Comparison of ENCODE assay signal across 8 cellular contexts in genomic region chr6:154683756-154684523, GRCh38. TPM values are rescaled to one million over a fixed set of nuclear protein-coding genes. Genes with fewer than 3 reads are reported as not detected.
DNase-seq lines count a peak whose midpoint lies in the region; ATAC-seq and TF ChIP-seq lines count a peak whose summit lies in the region.

No MANE protein-coding gene starts in this region.

- no peak for TF ChIP-seq CTCF in Calu3 (IDR thresholded peaks at IDR 0.05; ENCODE audit: unreplicated experiment)

- intact Hi-C loops in Calu3 (cut with micrococcal nuclease; ENCODE audit: unreplicated experiment), result no loop called here

- POLR2A ChIA-PET in activated CD8-positive, alpha-beta T cell treated with anti-CD3 and anti-CD28 coated beads, Interleukin-2, amount 10 ng/mL, durations not matched to agents 7 days and 5 days (lab: Charles Lee), result interaction anchor here (0.6 to 1.7 kb wide), 3 partner anchors 10 to 50 kb away, joined by 3 to 5 read pairs (median 3); no protein-coding TSS in a partner anchor

- no TSS peak for BruUV-seq in Calu3 (replicated peaks; lab: Mats Ljungman, UMichigan)

- H3K27me3 Mint-ChIP-seq in activated CD8-positive, alpha-beta T cell treated with anti-CD3 and anti-CD28 coated beads, Interleukin-2, amount 10 ng/mL, durations not matched to agents 7 days and 5 days (ENCODE audit: low read depth), result no peaks in the 10 kb centered on the region
- no peaks in the 10 kb centered on the region for H3K27me3 Mint-ChIP-seq in Calu3 (ENCODE audit: unreplicated experiment)

- H3K27ac Mint-ChIP-seq in activated CD8-positive, alpha-beta T cell treated with anti-CD3 and anti-CD28 coated beads, Interleukin-2, amount 10 ng/mL, durations not matched to agents 7 days and 5 days, result peak overlapping the region; percentile 73
- H3K27ac Mint-ChIP-seq in Calu3 (ENCODE audit: unreplicated experiment), result no peak overlapping the region

- H3K36me3 Mint-ChIP-seq in activated CD8-positive, alpha-beta T cell treated with anti-CD3 and anti-CD28 coated beads, Interleukin-2, amount 10 ng/mL, durations not matched to agents 7 days and 5 days (ENCODE audit: low read depth), result no peaks in the 10 kb centered on the region
- H3K36me3 Mint-ChIP-seq in Calu3 (ENCODE audit: insufficient read depth, unreplicated experiment), result no peaks in the 10 kb centered on the region

- ATAC-seq in GM19468 (IDR thresholded peaks at IDR 0.05; ENCODE audit: extremely low read depth, unreplicated experiment) (peak; percentile 90), HG03460 (IDR thresholded peaks at IDR 0.05; ENCODE audit: unreplicated experiment) (peak; percentile 95)
- peak; percentile 67 for ATAC-seq in activated CD8-positive, alpha-beta T cell treated with anti-CD3 and anti-CD28 coated beads, Interleukin-2, amount 10 ng/mL, durations not matched to agents 7 days and 5 days

- DNase-seq in Daoy (ENCODE audit: low read depth) (peak; percentile 49), pons (ENCODE audit: low spot score) (peak; percentile 53), Calu3 (no peak), NCI-H2196 (lab: John Stamatoyannopoulos, UW; ENCODE audit: unreplicated experiment) (no peak), DMS153 treated with DMSO at 0.1 percent for 48 hours (lab: John Stamatoyannopoulos, UW; ENCODE audit: unreplicated experiment) (no peak)
- no peak for DNase-seq in activated CD8-positive, alpha-beta T cell treated with anti-CD3 and anti-CD28 coated beads, Interleukin-2, amount 10 ng/mL, durations not matched to agents 7 days and 5 days

- peaks cover 10% of the 10 kb centered on the region for H3K4me1 Mint-ChIP-seq in activated CD8-positive, alpha-beta T cell treated with anti-CD3 and anti-CD28 coated beads, Interleukin-2, amount 10 ng/mL, durations not matched to agents 7 days and 5 days (ENCODE audit: low read depth)
- no peaks in the 10 kb centered on the region for H3K4me1 Mint-ChIP-seq in Calu3 (ENCODE audit: low read depth, unreplicated experiment)

- H3K4me3 Mint-ChIP-seq in activated CD8-positive, alpha-beta T cell treated with anti-CD3 and anti-CD28 coated beads, Interleukin-2, amount 10 ng/mL, durations not matched to agents 7 days and 5 days, result peak overlapping the region; percentile 3
- no peak overlapping the region for H3K4me3 Mint-ChIP-seq in Calu3 (ENCODE audit: low read depth, unreplicated experiment)

- CTCF ChIA-PET in activated CD8-positive, alpha-beta T cell treated with anti-CD3 and anti-CD28 coated beads, Interleukin-2, amount 10 ng/mL, durations not matched to agents 7 days and 5 days (lab: Charles Lee), result interaction anchor here (0.7 to 3.1 kb wide), 5 partner anchors 9 to 244 kb away, joined by 3 to 28 read pairs (median 3); no protein-coding TSS in a partner anchor
- CTCF ChIA-PET in Calu3 (lab: Charles Lee), result interaction anchor here (0.7 kb wide), 1 partner anchor 488 kb away, joined by 4 read pairs; no protein-coding TSS in a partner anchor

- no peaks in the 10 kb centered on the region for H3K9me3 Mint-ChIP-seq in activated CD8-positive, alpha-beta T cell treated with anti-CD3 and anti-CD28 coated beads, Interleukin-2, amount 10 ng/mL, durations not matched to agents 7 days and 5 days (ENCODE audit: insufficient read depth)
- H3K9me3 Mint-ChIP-seq in Calu3 (ENCODE audit: low read depth, unreplicated experiment), result no peaks in the 10 kb centered on the region

RNA-seq across cellular contexts. Expression of gene SCAF8, which starts 49.3 kb away (rescaled TPM):
- total RNA-seq in Daoy (2014; rRNA removed; shearing (Covaris generic)), result 20.9 and 22.7 TPM in 2 replicates
- 10 to 100 TPM; 35.7 to 36.6 TPM for total RNA-seq in activated CD8-positive, alpha-beta T cell treated with anti-CD3 and anti-CD28 coated beads, Interleukin-2, amount 10 ng/mL, durations not matched to agents 7 days and 5 days
- 28.0 and 28.6 TPM in 2 replicates for total RNA-seq in Calu3 (2022)

Comparison
In these comparisons a context has a peak if more than half of its experiments do, and no peak if none do; other contexts are left out.
1. DNase-seq: peak in Daoy (single experiment) and pons (single experiment); none in activated CD8-positive, alpha-beta T cell treated with anti-CD3 and anti-CD28 coated beads, Interleukin-2, amount 10 ng/mL, durations not matched to agents 7 days and 5 days (single experiment), Calu3 (single experiment), NCI-H2196 (single experiment) and DMS153 treated with DMSO at 0.1 percent for 48 hours (single experiment).
2. Peak in every context shown above with its lines, with median percentiles within 50 percentile points of each other: ATAC-seq.